30 cellular contexts compared by ENCODE assay signal in genomic region chr5:77389746-77390145, GRCh38.
"Had no signal": no experiment of that assay in that cellular context is flagged by ENCODE, and none has a peak within 500 bp of the region (broad histone marks: within the 10 kb centered on the region; RNA-seq: fewer than 3 reads in every experiment).

No MANE protein-coding gene starts in this region.

- H3K27me3 ChIP-seq: body of pancreas, breast epithelium, Peyer's patch had no signal

- ATAC-seq: activated naive CD8-positive, alpha-beta T cell treated with anti-CD3 and anti-CD28 coated beads, Interleukin-2, amount 50 U/mL, for 24 hours; activated T-cell treated with anti-CD3 and anti-CD28 coated beads, Interleukin-2, amount 50 U/mL, for 4 hours; body of pancreas; PC-3; SK-N-SH treated with all-trans-retinoic acid at 6 μM for 48 hours had no signal

- H3K36me3 ChIP-seq: breast epithelium, Peyer's patch had no signal

- DNase-seq: activated B cell treated with CpG ODN at 0.5 μM for 24 hours; activated CD4-positive, alpha-beta memory T cell treated with anti-CD3 and anti-CD28 coated beads for 36 hours; activated CD4-positive, alpha-beta T cell treated with anti-CD3 and anti-CD28 coated beads for 4 hours; activated CD4-positive, alpha-beta T cell treated with anti-CD3 and anti-CD28 coated beads, Interleukin-2, amount 50 U/mL, for 1 hour; activated CD4-positive, CD25-positive, alpha-beta regulatory T cell treated with anti-CD3 and anti-CD28 coated beads, Interleukin-2, amount 50 U/mL, for 72 hours; activated CD8-positive, alpha-beta memory T cell treated with anti-CD3 and anti-CD28 coated beads, Interleukin-2, amount 50 U/mL, for 4 hours; activated naive CD4-positive, alpha-beta T cell treated with anti-CD3 and anti-CD28 coated beads, Interleukin-2, amount 10 ng/mL, durations not matched to agents 7 days and 5 days; activated naive CD8-positive, alpha-beta T cell treated with anti-CD3 and anti-CD28 coated beads, Interleukin-2, amount 50 U/mL, for 24 hours; activated T-cell treated with anti-CD3 and anti-CD28 coated beads for 4 hours; activated T-cell treated with anti-CD3 and anti-CD28 coated beads, Interleukin-2, amount 50 U/mL, for 4 hours; amniotic stem cell; body of pancreas; NCI-H1105; NCI-H1417 treated with DMSO at 0.1 percent for 48 hours; NCI-H1694 treated with DMSO at 0.1 percent for 48 hours; NCI-H2029; NCI-H345; NCI-H526; NCI-H748 treated with DMSO at 0.1 percent for 48 hours; NK-92 treated with Interleukin-12 subunit alpha and Interleukin-12 subunit beta, amount 100 ng/mL, for 24 hours; PC-3; Peyer's patch; RPMI8226; SHP77 treated with DMSO at 0.1 percent for 48 hours; T-helper 1 cell; T-helper 2 cell; T-helper 9 cell had no signal

- H3K4me3 ChIP-seq: body of pancreas, breast epithelium, Peyer's patch had no signal

- H3K9me3 ChIP-seq: body of pancreas, breast epithelium, Peyer's patch had no signal

- H3K4me1 ChIP-seq: body of pancreas, breast epithelium, Peyer's patch had no signal

- H3K27ac ChIP-seq: body of pancreas, breast epithelium, Peyer's patch, VCaP had no signal
